1 cellular context compared by ENCODE assay signal in the genomic region with DNA sequence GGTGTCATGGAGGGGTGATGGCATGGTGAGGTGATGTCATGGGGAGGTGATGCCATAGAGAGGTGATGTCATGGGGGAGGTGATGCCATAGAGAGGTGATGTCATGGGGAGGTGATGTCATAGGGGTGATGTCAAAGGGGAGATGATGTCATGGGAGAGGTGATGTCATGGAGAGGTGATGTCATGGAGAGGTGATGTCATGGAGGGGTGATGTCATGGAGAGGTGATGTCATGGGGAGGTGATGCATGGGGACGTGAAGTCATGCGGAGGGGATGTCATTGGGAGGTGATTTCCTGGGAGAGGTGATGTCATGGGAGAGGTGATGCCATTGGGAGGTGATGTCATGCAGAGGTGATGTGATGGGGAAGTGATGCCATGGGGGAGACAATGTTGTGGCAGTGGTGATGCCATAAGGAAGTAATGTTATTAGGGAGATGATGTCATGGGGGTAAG.
TF ChIP-seq lines count a peak whose summit lies in the region.

No MANE protein-coding gene starts in this region.

TF ChIP-seq in H1, 55 proteins besides CTCF, POLR2A, EP300 and RAD21 (continued from another document):
- TF ChIP-seq, protein P1, sequence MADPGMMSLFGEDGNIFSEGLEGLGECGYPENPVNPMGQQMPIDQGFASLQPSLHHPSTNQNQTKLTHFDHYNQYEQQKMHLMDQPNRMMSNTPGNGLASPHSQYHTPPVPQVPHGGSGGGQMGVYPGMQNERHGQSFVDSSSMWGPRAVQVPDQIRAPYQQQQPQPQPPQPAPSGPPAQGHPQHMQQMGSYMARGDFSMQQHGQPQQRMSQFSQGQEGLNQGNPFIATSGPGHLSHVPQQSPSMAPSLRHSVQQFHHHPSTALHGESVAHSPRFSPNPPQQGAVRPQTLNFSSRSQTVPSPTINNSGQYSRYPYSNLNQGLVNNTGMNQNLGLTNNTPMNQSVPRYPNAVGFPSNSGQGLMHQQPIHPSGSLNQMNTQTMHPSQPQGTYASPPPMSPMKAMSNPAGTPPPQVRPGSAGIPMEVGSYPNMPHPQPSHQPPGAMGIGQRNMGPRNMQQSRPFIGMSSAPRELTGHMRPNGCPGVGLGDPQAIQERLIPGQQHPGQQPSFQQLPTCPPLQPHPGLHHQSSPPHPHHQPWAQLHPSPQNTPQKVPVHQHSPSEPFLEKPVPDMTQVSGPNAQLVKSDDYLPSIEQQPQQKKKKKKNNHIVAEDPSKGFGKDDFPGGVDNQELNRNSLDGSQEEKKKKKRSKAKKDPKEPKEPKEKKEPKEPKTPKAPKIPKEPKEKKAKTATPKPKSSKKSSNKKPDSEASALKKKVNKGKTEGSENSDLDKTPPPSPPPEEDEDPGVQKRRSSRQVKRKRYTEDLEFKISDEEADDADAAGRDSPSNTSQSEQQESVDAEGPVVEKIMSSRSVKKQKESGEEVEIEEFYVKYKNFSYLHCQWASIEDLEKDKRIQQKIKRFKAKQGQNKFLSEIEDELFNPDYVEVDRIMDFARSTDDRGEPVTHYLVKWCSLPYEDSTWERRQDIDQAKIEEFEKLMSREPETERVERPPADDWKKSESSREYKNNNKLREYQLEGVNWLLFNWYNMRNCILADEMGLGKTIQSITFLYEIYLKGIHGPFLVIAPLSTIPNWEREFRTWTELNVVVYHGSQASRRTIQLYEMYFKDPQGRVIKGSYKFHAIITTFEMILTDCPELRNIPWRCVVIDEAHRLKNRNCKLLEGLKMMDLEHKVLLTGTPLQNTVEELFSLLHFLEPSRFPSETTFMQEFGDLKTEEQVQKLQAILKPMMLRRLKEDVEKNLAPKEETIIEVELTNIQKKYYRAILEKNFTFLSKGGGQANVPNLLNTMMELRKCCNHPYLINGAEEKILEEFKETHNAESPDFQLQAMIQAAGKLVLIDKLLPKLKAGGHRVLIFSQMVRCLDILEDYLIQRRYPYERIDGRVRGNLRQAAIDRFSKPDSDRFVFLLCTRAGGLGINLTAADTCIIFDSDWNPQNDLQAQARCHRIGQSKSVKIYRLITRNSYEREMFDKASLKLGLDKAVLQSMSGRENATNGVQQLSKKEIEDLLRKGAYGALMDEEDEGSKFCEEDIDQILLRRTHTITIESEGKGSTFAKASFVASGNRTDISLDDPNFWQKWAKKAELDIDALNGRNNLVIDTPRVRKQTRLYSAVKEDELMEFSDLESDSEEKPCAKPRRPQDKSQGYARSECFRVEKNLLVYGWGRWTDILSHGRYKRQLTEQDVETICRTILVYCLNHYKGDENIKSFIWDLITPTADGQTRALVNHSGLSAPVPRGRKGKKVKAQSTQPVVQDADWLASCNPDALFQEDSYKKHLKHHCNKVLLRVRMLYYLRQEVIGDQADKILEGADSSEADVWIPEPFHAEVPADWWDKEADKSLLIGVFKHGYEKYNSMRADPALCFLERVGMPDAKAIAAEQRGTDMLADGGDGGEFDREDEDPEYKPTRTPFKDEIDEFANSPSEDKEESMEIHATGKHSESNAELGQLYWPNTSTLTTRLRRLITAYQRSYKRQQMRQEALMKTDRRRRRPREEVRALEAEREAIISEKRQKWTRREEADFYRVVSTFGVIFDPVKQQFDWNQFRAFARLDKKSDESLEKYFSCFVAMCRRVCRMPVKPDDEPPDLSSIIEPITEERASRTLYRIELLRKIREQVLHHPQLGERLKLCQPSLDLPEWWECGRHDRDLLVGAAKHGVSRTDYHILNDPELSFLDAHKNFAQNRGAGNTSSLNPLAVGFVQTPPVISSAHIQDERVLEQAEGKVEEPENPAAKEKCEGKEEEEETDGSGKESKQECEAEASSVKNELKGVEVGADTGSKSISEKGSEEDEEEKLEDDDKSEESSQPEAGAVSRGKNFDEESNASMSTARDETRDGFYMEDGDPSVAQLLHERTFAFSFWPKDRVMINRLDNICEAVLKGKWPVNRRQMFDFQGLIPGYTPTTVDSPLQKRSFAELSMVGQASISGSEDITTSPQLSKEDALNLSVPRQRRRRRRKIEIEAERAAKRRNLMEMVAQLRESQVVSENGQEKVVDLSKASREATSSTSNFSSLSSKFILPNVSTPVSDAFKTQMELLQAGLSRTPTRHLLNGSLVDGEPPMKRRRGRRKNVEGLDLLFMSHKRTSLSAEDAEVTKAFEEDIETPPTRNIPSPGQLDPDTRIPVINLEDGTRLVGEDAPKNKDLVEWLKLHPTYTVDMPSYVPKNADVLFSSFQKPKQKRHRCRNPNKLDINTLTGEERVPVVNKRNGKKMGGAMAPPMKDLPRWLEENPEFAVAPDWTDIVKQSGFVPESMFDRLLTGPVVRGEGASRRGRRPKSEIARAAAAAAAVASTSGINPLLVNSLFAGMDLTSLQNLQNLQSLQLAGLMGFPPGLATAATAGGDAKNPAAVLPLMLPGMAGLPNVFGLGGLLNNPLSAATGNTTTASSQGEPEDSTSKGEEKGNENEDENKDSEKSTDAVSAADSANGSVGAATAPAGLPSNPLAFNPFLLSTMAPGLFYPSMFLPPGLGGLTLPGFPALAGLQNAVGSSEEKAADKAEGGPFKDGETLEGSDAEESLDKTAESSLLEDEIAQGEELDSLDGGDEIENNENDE (IDR thresholded peaks at IDR 0.05; ENCODE audit: insufficient replicate concordance, low read length): no peak
- no peak for TF ChIP-seq POLR2AphosphoS5 (IDR thresholded peaks at IDR 0.05; ENCODE audit: low read depth, low read length)
